ENCODE assay signal across 10 cellular contexts in genomic region chr4:15695240-15695699, GRCh38. TPM values are rescaled to one million over a fixed set of nuclear protein-coding genes. Genes with fewer than 3 reads are reported as not detected.
DNase-seq lines count a peak whose midpoint lies in the region; ATAC-seq, FAIRE-seq and TF ChIP-seq lines count a peak whose summit lies in the region.
"Had no signal": no experiment of that assay in that cellular context is flagged by ENCODE, and none has a peak within 500 bp of the region (broad histone marks: within the 10 kb centered on the region; RNA-seq: fewer than 3 reads in every experiment).

No MANE protein-coding gene starts in this region.

- H3K4me1 ChIP-seq in HUES48 (ENCODE audit: control insufficient read depth, insufficient read depth, low read length) (peaks cover 28% of the 10 kb centered on the region), hepatocyte (ENCODE audit: insufficient read depth) (peaks cover 6% of the 10 kb centered on the region)

- H3K36me3 ChIP-seq in HUES48 (ENCODE audit: control insufficient read depth, insufficient read depth, low read length) (no peaks in the 10 kb centered on the region), hepatocyte (replicated peaks; ENCODE audit: insufficient read depth, low read depth) (no peaks in the 10 kb centered on the region)

- no peak overlapping the region for H3K4me3 ChIP-seq in HUES48 (ENCODE audit: low read depth, low read length)
- no peak overlapping the region for H3K4me3 ChIP-seq in hepatocyte

- H4K20me1 ChIP-seq in hepatocyte (ENCODE audit: insufficient read depth, poor library complexity, severe bottlenecking), result no peaks in the 10 kb centered on the region

- no peak overlapping the region for H2AFZ ChIP-seq in hepatocyte

- no peak for TF ChIP-seq CTCF in hepatocyte (IDR thresholded peaks at IDR 0.05; ENCODE audit: poor library complexity)

- no peaks in the 10 kb centered on the region for H3K27me3 ChIP-seq in HUES48 (ENCODE audit: control insufficient read depth, insufficient read depth, low read length)
- H3K27me3 ChIP-seq in hepatocyte, result no peaks in the 10 kb centered on the region

- no peaks in the 10 kb centered on the region for H3K9me3 ChIP-seq in HUES48 (ENCODE audit: control insufficient read depth, insufficient read depth, low read length)
- no peaks in the 10 kb centered on the region for H3K9me3 ChIP-seq in hepatocyte (ENCODE audit: low read depth)

- DNase-seq in AG08395 (ENCODE audit: low spot score) (peak; percentile 86), SW480 (ENCODE audit: low spot score) (peak; percentile 50), hepatocyte (ENCODE audit: low spot score) (no peak), GM19239 (ENCODE audit: insufficient read length, low spot score) (no peak), GDM1 (lab: John Stamatoyannopoulos, UW) (no peak)
- DNase-seq: effector CD8-positive, alpha-beta T cell; NCI-H1417 treated with DMSO at 0.1 percent for 48 hours had no signal

- peak overlapping the region; percentile 75 for H3K27ac ChIP-seq in HUES48 (ENCODE audit: low read depth, low read length)
- H3K27ac ChIP-seq in hepatocyte, result peak overlapping the region; percentile 34

- no peaks in the 10 kb centered on the region for H3K79me2 ChIP-seq in hepatocyte

- H3K9me2 ChIP-seq in hepatocyte (replicated peaks; ENCODE audit: insufficient read depth), result no peaks in the 10 kb centered on the region

- no peak for ATAC-seq in GM21786 (IDR thresholded peaks at IDR 0.05; ENCODE audit: unreplicated experiment)
- ATAC-seq in HG02610 (IDR thresholded peaks at IDR 0.05; ENCODE audit: unreplicated experiment), result no peak

- no peak for FAIRE-seq in GM19239 (lab: Jason Lieb, UNC)

- no peak overlapping the region for H3K4me2 ChIP-seq in hepatocyte

- H3K9ac ChIP-seq in HUES48 (ENCODE audit: low read depth, low read length), result no peak overlapping the region

- WGBS in hepatocyte (ENCODE audit: low lambda C conversion rate, missing lambda C conversion rate), result 77% methylated on average over 10 of the region's 10 CpGs

RNA-seq across cellular contexts. Expression of gene BST1, which starts 7.6 kb away (rescaled TPM):
- 3.5 and 4.1 TPM in 2 replicates for total RNA-seq in hepatocyte
- 2.4 and 3.7 TPM in 2 replicates for polyA plus RNA-seq in hepatocyte

RNA-seq across cellular contexts. Expression of gene FAM200B, which starts 13.6 kb away (rescaled TPM):
- 52.2 and 54.0 TPM in 2 replicates for total RNA-seq in hepatocyte
- polyA plus RNA-seq in hepatocyte, result 51.8 and 64.2 TPM in 2 replicates

RNA-seq across cellular contexts. Expression of gene FBXL5, which starts 40.1 kb away (rescaled TPM):
- total RNA-seq in hepatocyte, result 80.9 and 90.2 TPM in 2 replicates
- 41.2 and 42.2 TPM in 2 replicates for polyA plus RNA-seq in hepatocyte

Comparison
In these comparisons a context has a peak if more than half of its experiments do, and no peak if none do; other contexts are left out.
1. DNase-seq: peak in AG08395 (single experiment) and SW480 (single experiment); none in hepatocyte (single experiment), GM19239 (single experiment) and GDM1 (single experiment).